In genomic region chr15:99241752-99242151, GRCh38 we compare ENCODE assay signal across 8 cellular contexts.
"Had no signal": no experiment of that assay in that cellular context is flagged by ENCODE, and none has a peak within 500 bp of the region (broad histone marks: within the 10 kb centered on the region; RNA-seq: fewer than 3 reads in every experiment).

No MANE protein-coding gene starts in this region.

- ATAC-seq: HepG2, K562 had no signal

- FAIRE-seq: HepG2, HTR-8/SVneo, K562 had no signal

- H3K4me3 Mint-ChIP-seq: IgD-negative memory B cell had no signal

- H3K27ac ChIP-seq: HL-60 had no signal

- H3K27ac Mint-ChIP-seq: IgD-negative memory B cell had no signal

- DNase-seq: IMR-90, KBM-7, KG1 had no signal

- H3K4me3 ChIP-seq: K562 had no signal

- H3K9me3 Mint-ChIP-seq: IgD-negative memory B cell had no signal
